Comparison of ENCODE assay signal across 1 cellular context in genomic region chr1:184049836-184050468, GRCh38.
TF ChIP-seq lines count a peak whose summit lies in the region.

No MANE protein-coding gene starts in this region.

TF ChIP-seq in SK-N-SH, 30 proteins besides CTCF, POLR2A, EP300 and RAD21 (continued from another document):
- no peak for TF ChIP-seq REST (IDR thresholded peaks at IDR 0.05; ENCODE audit: low read depth, low read length)
- 0 out of 2 replicates have a peak, but pooled peaks have one; percentile 16 for TF ChIP-seq POLR2AphosphoS5 (IDR thresholded peaks at IDR 0.05; ENCODE audit: low read depth, low read length)
